ENCODE assay signal across 1 cellular context in genomic region chr7:94921911-94922310, GRCh38.
TF ChIP-seq lines count a peak whose summit lies in the region.

No MANE protein-coding gene starts in this region.

TF ChIP-seq in WTC11, 78 proteins besides CTCF, POLR2A, EP300 and RAD21 (continued from another document):
- no peak for TF ChIP-seq ERG (CRISPR knock-in tag; IDR thresholded peaks at IDR 0.05)
